Comparison of ENCODE assay signal across 9 cellular contexts in genomic region chr16:78749745-78750268, GRCh38.
DNase-seq lines count a peak whose midpoint lies in the region; ATAC-seq and TF ChIP-seq lines count a peak whose summit lies in the region.
"Had no signal": no experiment of that assay in that cellular context is flagged by ENCODE, and none has a peak within 500 bp of the region (broad histone marks: within the 10 kb centered on the region; RNA-seq: fewer than 3 reads in every experiment).

No MANE protein-coding gene starts in this region.

- H3K27ac ChIP-seq in DOHH2 (ENCODE audit: low read depth, low read length) (no peak overlapping the region), WERI-Rb-1 (peak overlapping the region; percentile 65; the same call in 1 of the 2 replicates), uterus (no peak overlapping the region)

- TF ChIP-seq CTCF in DOHH2 (IDR thresholded peaks at IDR 0.05; ENCODE audit: low read depth, low read length, poor library complexity, severe bottlenecking): no peak
- no peak for TF ChIP-seq CTCF in WERI-Rb-1 (IDR thresholded peaks at IDR 0.05; ENCODE audit: low read depth, low read length)
- no peak for TF ChIP-seq CTCF in glutamatergic neuron (IDR thresholded peaks at IDR 0.05; ENCODE audit: partially characterized antibody, unreplicated experiment)
- no peak for TF ChIP-seq CTCF in uterus (IDR thresholded peaks at IDR 0.05)

- no peak for DNase-seq in WERI-Rb-1
- no peak for DNase-seq in glutamatergic neuron
- DNase-seq in SHP77 treated with DMSO at 0.1 percent for 48 hours (lab: John Stamatoyannopoulos, UW): no peak
- DNase-seq in SK-N-DZ (ENCODE audit: low spot score): no peak
- DNase-seq in uterus: no peak

- H3K4me3 ChIP-seq in DOHH2 (ENCODE audit: low read length) (peak overlapping the region; percentile 7; the same call in 1 of the 2 replicates), WERI-Rb-1 (ENCODE audit: low read depth, low read length) (no peak overlapping the region), uterus (no peak overlapping the region)

- intact Hi-C loops in uterus (cut with DNase I; ENCODE audit: low total_unique reads): no loop called here

- no peak overlapping the region for H3K27ac Mint-ChIP-seq in glutamatergic neuron (ENCODE audit: unreplicated experiment)

- H3K9me2 ChIP-seq in DOHH2 (replicated peaks; ENCODE audit: control insufficient read depth, low read length): no peaks in the 10 kb centered on the region

- H3K36me3 Mint-ChIP-seq in glutamatergic neuron (ENCODE audit: unreplicated experiment): no peaks in the 10 kb centered on the region

- H4K20me1 ChIP-seq in DOHH2 (ENCODE audit: control insufficient read depth, insufficient read depth, low read depth, low read length): no peaks in the 10 kb centered on the region

- H3K36me3 ChIP-seq in DOHH2 (ENCODE audit: control insufficient read depth, low read length) (no peaks in the 10 kb centered on the region), WERI-Rb-1 (no peaks in the 10 kb centered on the region), uterus (no peaks in the 10 kb centered on the region)

- H3K27me3 ChIP-seq in DOHH2 (ENCODE audit: control insufficient read depth, low read length) (no peaks in the 10 kb centered on the region), WERI-Rb-1 (ENCODE audit: insufficient read depth, low read depth, severe bottlenecking) (no peaks in the 10 kb centered on the region), uterus (no peaks in the 10 kb centered on the region)

- H3K9me3 ChIP-seq in DOHH2 (ENCODE audit: control insufficient read depth, insufficient read depth, low read length) (no peaks in the 10 kb centered on the region), WERI-Rb-1 (ENCODE audit: severe bottlenecking) (peaks cover 7% of the 10 kb centered on the region), uterus (no peaks in the 10 kb centered on the region)

- H3K4me1 Mint-ChIP-seq in glutamatergic neuron (ENCODE audit: low read depth, unreplicated experiment): no peaks in the 10 kb centered on the region

- no peaks in the 10 kb centered on the region for H3K27me3 Mint-ChIP-seq in glutamatergic neuron (ENCODE audit: unreplicated experiment)

- H3F3A ChIP-seq in DOHH2 (ENCODE audit: control insufficient read depth, insufficient read depth): no peaks in the 10 kb centered on the region

- no peaks in the 10 kb centered on the region for H3K79me2 ChIP-seq in DOHH2 (ENCODE audit: control insufficient read depth, low read length)

- ATAC-seq in GM19395 (IDR thresholded peaks at IDR 0.05; ENCODE audit: unreplicated experiment): peak; percentile 85
- ATAC-seq in HG02981 (IDR thresholded peaks at IDR 0.05; ENCODE audit: unreplicated experiment): peak; percentile 66
- ATAC-seq: left lobe of liver had no signal

- H3K4me1 ChIP-seq in DOHH2 (ENCODE audit: control insufficient read depth, low read length) (peaks cover 19% of the 10 kb centered on the region), uterus (no peaks in the 10 kb centered on the region)

- no peak overlapping the region for H3K4me3 Mint-ChIP-seq in glutamatergic neuron (ENCODE audit: unreplicated experiment)

- H3K4me2 ChIP-seq in DOHH2 (ENCODE audit: low read length): peak overlapping the region; percentile 56

- TF ChIP-seq POLR2A in uterus (IDR thresholded peaks at IDR 0.05): no peak

- no peaks in the 10 kb centered on the region for H3K9me3 Mint-ChIP-seq in glutamatergic neuron (ENCODE audit: unreplicated experiment)
